Comparison of ENCODE assay signal across 8 cellular contexts in the genomic region with DNA sequence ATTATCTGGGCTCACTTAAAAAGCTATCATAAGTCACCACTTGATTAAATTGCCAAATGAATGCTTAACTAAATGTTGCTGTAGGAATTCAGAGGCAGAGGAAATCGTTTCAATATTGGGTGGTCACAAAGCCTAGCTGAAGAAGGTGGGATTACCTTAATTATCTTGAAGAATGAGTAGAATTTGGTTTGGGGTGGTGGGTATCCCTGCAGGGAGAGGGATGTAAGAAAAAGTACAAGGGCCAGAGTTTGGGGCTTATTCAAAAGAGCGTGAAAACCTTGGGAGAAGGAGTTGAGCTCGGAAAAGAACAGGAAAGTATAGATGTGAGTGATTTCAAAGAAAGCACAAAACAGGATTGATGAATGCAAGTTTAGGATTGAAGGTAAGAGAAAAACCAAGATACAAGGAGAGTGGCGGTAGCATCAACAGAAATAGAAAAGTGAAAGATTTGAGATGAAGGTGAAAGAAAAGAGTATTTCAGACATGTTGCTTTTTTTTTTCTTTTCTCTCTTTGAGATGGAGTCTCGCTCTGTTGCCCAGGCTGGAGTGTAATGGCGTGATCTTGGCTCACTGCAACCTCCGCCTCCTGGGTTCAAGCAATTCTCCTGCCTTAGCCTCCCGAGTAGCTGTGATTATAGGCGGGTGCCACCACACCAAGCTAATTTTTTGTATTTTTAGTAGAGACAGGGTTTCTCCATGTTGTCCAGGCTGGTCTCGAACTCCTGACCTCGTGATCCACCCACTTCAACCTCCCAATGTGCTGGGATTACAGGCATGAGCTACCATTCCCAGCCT. TPM values are rescaled to one million over a fixed set of nuclear protein-coding genes. Genes with fewer than 3 reads are reported as not detected.
DNase-seq lines count a peak whose midpoint lies in the region; ATAC-seq and TF ChIP-seq lines count a peak whose summit lies in the region.
"Had no signal": no experiment of that assay in that cellular context is flagged by ENCODE, and none has a peak within 500 bp of the region (broad histone marks: within the 10 kb centered on the region; RNA-seq: fewer than 3 reads in every experiment).

No MANE protein-coding gene starts in this region.

- H3K9me3 ChIP-seq in colonic mucosa = no peaks in the 10 kb centered on the region
- no peaks in the 10 kb centered on the region for H3K9me3 ChIP-seq in neural cell (ENCODE audit: low read length)

- TF ChIP-seq RAD21 in neural cell (conservative IDR thresholded peaks at IDR 0.05) = no peak

- no peaks in the 10 kb centered on the region for H4K20me1 ChIP-seq in neural cell (ENCODE audit: insufficient read depth)

- H3K9ac ChIP-seq in colonic mucosa (ENCODE audit: low read depth in 2 of 2, low read length in 2 of 2) (no peak overlapping the region), neural cell (ENCODE audit: low read length) (no peak overlapping the region)

- TF ChIP-seq EP300 in neural cell (conservative IDR thresholded peaks at IDR 0.05; ENCODE audit: poor library complexity, severe bottlenecking) = no peak

- H3K79me2 ChIP-seq in neural cell (replicated peaks; ENCODE audit: insufficient read depth, low read length) = peaks cover 7% of the 10 kb centered on the region

- H3K4me2 ChIP-seq in neural cell (ENCODE audit: low read length) = peak overlapping the region; percentile 46

- H3K4me3 ChIP-seq in GM08714 (ENCODE audit: low read length) = peak overlapping the region; percentile 97
- H3K4me3 ChIP-seq in NB4 (ENCODE audit: low read depth, low read length) = peak overlapping the region; percentile 90
- no peak overlapping the region for H3K4me3 ChIP-seq in colonic mucosa
- H3K4me3 ChIP-seq in neural cell (ENCODE audit: low read length) = peak overlapping the region; percentile 99

- H3K27ac ChIP-seq in colonic mucosa = peak overlapping the region; percentile 98
- no peak overlapping the region for H3K27ac ChIP-seq in neural cell (ENCODE audit: low read length)

- ATAC-seq in GM18873 (IDR thresholded peaks at IDR 0.05; ENCODE audit: low FRiP score, unreplicated experiment) (no peak), HG03565 (IDR thresholded peaks at IDR 0.05; ENCODE audit: unreplicated experiment) (no peak), HG03280 (IDR thresholded peaks at IDR 0.05; ENCODE audit: unreplicated experiment) (no peak)

- no peaks in the 10 kb centered on the region for H3K27me3 ChIP-seq in colonic mucosa
- no peaks in the 10 kb centered on the region for H3K27me3 ChIP-seq in neural cell (ENCODE audit: insufficient read depth, low read depth, low read length)

- intact Hi-C loops in colonic mucosa (cut with DNase I) = no loop called here

- no peak for TF ChIP-seq POLR2A in NB4 (IDR thresholded peaks at IDR 0.05; ENCODE audit: extremely low read depth, insufficient read length)

- peaks cover 4% of the 10 kb centered on the region for H3K4me1 ChIP-seq in colonic mucosa

- H3F3A ChIP-seq in neural cell (ENCODE audit: insufficient read depth, low read length, poor library complexity, severe bottlenecking) = no peaks in the 10 kb centered on the region

- DNase-seq in NB4 (ENCODE audit: low read depth) (no peak), colonic mucosa (no peak)
- DNase-seq: activated gamma-delta T cell had no signal

- H3K36me3 ChIP-seq in colonic mucosa = no peaks in the 10 kb centered on the region
- H3K36me3 ChIP-seq in neural cell (ENCODE audit: insufficient read depth, low read length) = no peaks in the 10 kb centered on the region

- H2AFZ ChIP-seq in neural cell (ENCODE audit: low read depth, low read length) = no peak overlapping the region

- H3K9me2 ChIP-seq in neural cell (ENCODE audit: insufficient read depth, low read length) = no peaks in the 10 kb centered on the region

- TF ChIP-seq CTCF in NB4 (IDR thresholded peaks at IDR 0.05; ENCODE audit: low read depth, low read length) = no peak
- TF ChIP-seq CTCF in colonic mucosa (IDR thresholded peaks at IDR 0.05) = no peak
- no peak for TF ChIP-seq CTCF in neural cell (IDR thresholded peaks at IDR 0.05; ENCODE audit: poor library complexity, severe bottlenecking)

TF ChIP-seq in neural cell, 6 proteins besides CTCF, POLR2A, EP300 and RAD21:
- TF ChIP-seq MXI1 (conservative IDR thresholded peaks at IDR 0.05; ENCODE audit: poor library complexity, severe bottlenecking) (no peak), SMC3 (conservative IDR thresholded peaks at IDR 0.05; ENCODE audit: poor library complexity) (no peak), EZH2 (IDR thresholded peaks at IDR 0.05; ENCODE audit: borderline replicate concordance, insufficient read depth, low read length, poor library complexity, severe bottlenecking) (no peak), TAF1 (IDR thresholded peaks at IDR 0.05; ENCODE audit: low read depth) (no peak), REST (IDR thresholded peaks at IDR 0.05; ENCODE audit: borderline replicate concordance) (no peak), POLR2AphosphoS5 (IDR thresholded peaks at IDR 0.05) (no peak)
TF ChIP-seq in neural cell: peak in this region for 0.

RNA-seq across cellular contexts. Expression of gene BRMS1L, which starts 1.7 kb away (rescaled TPM):
- 1 to 10 TPM; 3.4 to 3.8 TPM for total RNA-seq in colonic mucosa
- polyA plus RNA-seq in neural cell = 29.7 and 30.8 TPM in 2 replicates
- polyA minus RNA-seq in neural cell = 24.8 and 28.7 TPM in 2 replicates

RNA-seq across cellular contexts. Expression of gene RALGAPA1, which starts 18.8 kb away (rescaled TPM):
- total RNA-seq in colonic mucosa = 10 to 100 TPM; 68.4 to 69.8 TPM
- 65.0 and 73.3 TPM in 2 replicates for polyA plus RNA-seq in neural cell
- polyA minus RNA-seq in neural cell = 223 and 229 TPM in 2 replicates
